In genomic region chr17:2063306-2064146, GRCh38 we compare ENCODE assay signal across 9 cellular contexts. TPM values are rescaled to one million over a fixed set of nuclear protein-coding genes. Genes with fewer than 3 reads are reported as not detected.
DNase-seq lines count a peak whose midpoint lies in the region; ATAC-seq, FAIRE-seq and TF ChIP-seq lines count a peak whose summit lies in the region.
"Had no signal": no experiment of that assay in that cellular context is flagged by ENCODE, and none has a peak within 500 bp of the region (broad histone marks: within the 10 kb centered on the region; RNA-seq: fewer than 3 reads in every experiment).

No MANE protein-coding gene starts in this region.

- peaks cover 46% of the 10 kb centered on the region for H3K4me1 Mint-ChIP-seq in activated CD4-positive, alpha-beta T cell treated with anti-CD3 and anti-CD28 coated beads, Interleukin-2, amount 10 ng/mL, durations not matched to agents 7 days and 5 days
- H3K4me1 Mint-ChIP-seq in naive thymus-derived CD4-positive, alpha-beta T cell, result peaks cover 0 to 76% (median 6%) of the 10 kb centered on the region in 7 donors

- peak overlapping the region; percentile 54 for H3K27ac Mint-ChIP-seq in activated CD4-positive, alpha-beta T cell treated with anti-CD3 and anti-CD28 coated beads, Interleukin-2, amount 10 ng/mL, durations not matched to agents 7 days and 5 days
- H3K27ac Mint-ChIP-seq in naive thymus-derived CD4-positive, alpha-beta T cell, result peak overlapping the region in 1 of 9 donors; percentile 68

- no peaks in the 10 kb centered on the region for H3K27me3 Mint-ChIP-seq in activated CD4-positive, alpha-beta T cell treated with anti-CD3 and anti-CD28 coated beads, Interleukin-2, amount 10 ng/mL, durations not matched to agents 7 days and 5 days
- peaks cover 3 to 10% (median 5%) of the 10 kb centered on the region in 5 donors for H3K27me3 Mint-ChIP-seq in naive thymus-derived CD4-positive, alpha-beta T cell

- no peak for TF ChIP-seq POLR2A in right lobe of liver (IDR thresholded peaks at IDR 0.05)

- H3K36me3 Mint-ChIP-seq in activated CD4-positive, alpha-beta T cell treated with anti-CD3 and anti-CD28 coated beads, Interleukin-2, amount 10 ng/mL, durations not matched to agents 7 days and 5 days (ENCODE audit: low read depth), result peaks cover 52% of the 10 kb centered on the region
- peaks cover 5 to 75% (median 60%) of the 10 kb centered on the region in 5 donors for H3K36me3 Mint-ChIP-seq in naive thymus-derived CD4-positive, alpha-beta T cell

- WGBS in right lobe of liver (ENCODE audit: insufficient coverage, low coverage, low lambda C conversion rate, missing lambda C conversion rate), result 61% methylated on average over 12 of the region's 15 CpGs
- 91% methylated on average over 15 of the region's 15 CpGs for WGBS in thymus

- POLR2A ChIA-PET in activated CD4-positive, alpha-beta T cell treated with anti-CD3 and anti-CD28 coated beads, Interleukin-2, amount 10 ng/mL, durations not matched to agents 7 days and 5 days (lab: Charles Lee), result no interaction called here
- POLR2A ChIA-PET in naive thymus-derived CD4-positive, alpha-beta T cell (lab: Charles Lee), result interaction anchor here (0.7 kb wide), 1 partner anchor 217 kb away, joined by 3 read pairs; no protein-coding TSS in a partner anchor

- peak overlapping the region; percentile 36 to 65 (median 40) for H3K27ac ChIP-seq in right lobe of liver
- peak overlapping the region; percentile 6 for H3K27ac ChIP-seq in thymus (ENCODE audit: low read depth)
- H3K27ac ChIP-seq in naive thymus-derived CD4-positive, alpha-beta T cell (ENCODE audit: low read depth, low read length), result no peak overlapping the region
- H3K27ac ChIP-seq: A549 had no signal

- H3K9me3 Mint-ChIP-seq in activated CD4-positive, alpha-beta T cell treated with anti-CD3 and anti-CD28 coated beads, Interleukin-2, amount 10 ng/mL, durations not matched to agents 7 days and 5 days, result no peaks in the 10 kb centered on the region
- H3K9me3 Mint-ChIP-seq in naive thymus-derived CD4-positive, alpha-beta T cell, result no peaks in the 10 kb centered on the region

- no peak for TF ChIP-seq CTCF in bronchial epithelial cell (IDR thresholded peaks at IDR 0.05; ENCODE audit: insufficient read depth, low read length, severe bottlenecking)
- no peak for TF ChIP-seq CTCF in right lobe of liver (IDR thresholded peaks at IDR 0.05)

- CTCF ChIA-PET in activated CD4-positive, alpha-beta T cell treated with anti-CD3 and anti-CD28 coated beads, Interleukin-2, amount 10 ng/mL, durations not matched to agents 7 days and 5 days (lab: Charles Lee), result interaction anchor here (1.0 to 8.9 kb wide), 5 partner anchors 7 to 220 kb away, joined by 4 to 110 read pairs (median 4); partner anchors contain the start of gene HIC1
- CTCF ChIA-PET in naive thymus-derived CD4-positive, alpha-beta T cell (lab: Charles Lee), result no interaction called here

- H3K4me3 Mint-ChIP-seq in activated CD4-positive, alpha-beta T cell treated with anti-CD3 and anti-CD28 coated beads, Interleukin-2, amount 10 ng/mL, durations not matched to agents 7 days and 5 days, result no peak overlapping the region
- no peak overlapping the region for H3K4me3 Mint-ChIP-seq in naive thymus-derived CD4-positive, alpha-beta T cell

- intact Hi-C loops in right lobe of liver (cut with DNase I), result no loop called here
- intact Hi-C loops in naive thymus-derived CD4-positive, alpha-beta T cell (cut with micrococcal nuclease), result loop anchor here in 1 of 2 donors (5.0 kb wide), 1 partner anchor 109 kb away; no protein-coding TSS in a partner anchor

- H3K36me3 ChIP-seq in bronchial epithelial cell (ENCODE audit: control insufficient read depth, insufficient read depth, low read length), result peaks cover 23% of the 10 kb centered on the region
- no peaks in the 10 kb centered on the region for H3K36me3 ChIP-seq in right lobe of liver
- H3K36me3 ChIP-seq in thymus (ENCODE audit: control insufficient read depth, insufficient read depth), result peaks cover 65% of the 10 kb centered on the region
- H3K36me3 ChIP-seq in naive thymus-derived CD4-positive, alpha-beta T cell (ENCODE audit: control insufficient read depth in 2 of 3, insufficient read depth in 3 of 3, low read length in 3 of 3), result peaks cover 0 to 82% (median 3%) of the 10 kb centered on the region in 3 experiments

- no peaks in the 10 kb centered on the region for H3K9me3 ChIP-seq in right lobe of liver
- H3K9me3 ChIP-seq in thymus (ENCODE audit: control insufficient read depth), result no peaks in the 10 kb centered on the region
- no peaks in the 10 kb centered on the region for H3K9me3 ChIP-seq in naive thymus-derived CD4-positive, alpha-beta T cell (ENCODE audit: control insufficient read depth in 2 of 3, low read length in 3 of 3)
- H3K9me3 ChIP-seq: A549 had no signal

- no peak overlapping the region for H3K4me3 ChIP-seq in bronchial epithelial cell (ENCODE audit: low read depth, low read length)
- H3K4me3 ChIP-seq in right lobe of liver, result no peak overlapping the region
- H3K4me3 ChIP-seq in thymus (ENCODE audit: low read length), result no peak overlapping the region
- no peak overlapping the region for H3K4me3 ChIP-seq in naive thymus-derived CD4-positive, alpha-beta T cell (ENCODE audit: low read length)
- H3K4me3 ChIP-seq: A549 had no signal

- peak; percentile 55 for FAIRE-seq in bronchial epithelial cell (lab: Jason Lieb, UNC)
- FAIRE-seq: A549 had no signal

- H3K27me3 ChIP-seq in bronchial epithelial cell (ENCODE audit: control insufficient read depth, insufficient read depth, low read length), result no peaks in the 10 kb centered on the region
- no peaks in the 10 kb centered on the region for H3K27me3 ChIP-seq in right lobe of liver
- H3K27me3 ChIP-seq in thymus (ENCODE audit: control insufficient read depth, insufficient read depth), result peaks cover 20% of the 10 kb centered on the region
- H3K27me3 ChIP-seq in naive thymus-derived CD4-positive, alpha-beta T cell (ENCODE audit: control insufficient read depth in 2 of 2, insufficient read depth in 2 of 2, low read length in 2 of 2), result no peaks in the 10 kb centered on the region

- H3K4me1 ChIP-seq in right lobe of liver (peaks cover 0 to 32% (median 5%) of the 10 kb centered on the region in 4 donors), thymus (ENCODE audit: control insufficient read depth, insufficient read depth, low read length) (peaks cover 10% of the 10 kb centered on the region)
- peaks cover under 1 to 11% of the 10 kb centered on the region in 2 donors for H3K4me1 ChIP-seq in naive thymus-derived CD4-positive, alpha-beta T cell (ENCODE audit: control insufficient read depth in 2 of 2, insufficient read depth in 2 of 2, low read length in 2 of 2)
- H3K4me1 ChIP-seq: A549 had no signal

- no peak for ATAC-seq in right lobe of liver
- no peak for ATAC-seq in naive thymus-derived CD4-positive, alpha-beta T cell
- ATAC-seq: A549 had no signal

- DNase-seq in activated CD4-positive, alpha-beta T cell treated with anti-CD3 and anti-CD28 coated beads, Interleukin-2, amount 10 ng/mL, durations not matched to agents 7 days and 5 days, result no peak
- DNase-seq in activated CD4-positive, alpha-beta T cell treated with anti-CD3 and anti-CD28 coated beads, Interleukin-2, amount 50 U/mL, for 48 hours, result no peak
- DNase-seq in bronchial epithelial cell (ENCODE audit: low read depth), result no peak
- no peak for DNase-seq in right lobe of liver
- DNase-seq in A172 (ENCODE audit: low spot score), result no peak
- no peak for DNase-seq in stimulated activated CD4-positive, alpha-beta T cell treated with anti-CD3 and anti-CD28 coated beads, Interleukin-2, amount 100 ng/mL, for 48 hours
- no peak for DNase-seq in naive thymus-derived CD4-positive, alpha-beta T cell

RNA-seq across cellular contexts. Expression of gene HIC1, which starts 8.6 kb away (rescaled TPM):
- total RNA-seq in activated CD4-positive, alpha-beta T cell treated with anti-CD3 and anti-CD28 coated beads, Interleukin-2, amount 10 ng/mL, durations not matched to agents 7 days and 5 days, result 10 to 100 TPM; 29.0 to 31.0 TPM
- total RNA-seq in bronchial epithelial cell (0.64 and 1.3 TPM in 2 replicates), right lobe of liver (10 to 100 TPM in 2 of 6 experiments, 1 to 10 TPM in 4; 4.7 to 14.8 (median 6.1) TPM)
- 4.2 TPM for polyA plus RNA-seq in thymus
- total RNA-seq in A172 (2014; rRNA removed; shearing (Covaris generic)), result 7.3 and 12.5 TPM in 2 replicates
- 100 to 1,000 TPM in 1 of 5 experiments, 1 to 10 TPM in 4; 1.4 to 128 (median 6.3) TPM for total RNA-seq in naive thymus-derived CD4-positive, alpha-beta T cell
- under 1 TPM; 0.56 to 0.83 TPM for polyA plus RNA-seq in naive thymus-derived CD4-positive, alpha-beta T cell

RNA-seq across cellular contexts. Expression of gene OVCA2, which starts 21.7 kb away (rescaled TPM):
- 10 to 100 TPM; 36.8 to 37.9 TPM for total RNA-seq in activated CD4-positive, alpha-beta T cell treated with anti-CD3 and anti-CD28 coated beads, Interleukin-2, amount 10 ng/mL, durations not matched to agents 7 days and 5 days
- 54.4 and 69.0 TPM in 2 replicates for total RNA-seq in bronchial epithelial cell
- 10 to 100 TPM; 10.3 to 36.2 (median 14.8) TPM for total RNA-seq in right lobe of liver
- polyA plus RNA-seq in thymus, result 81.8 TPM
- total RNA-seq in A172 (2014; rRNA removed; shearing (Covaris generic)), result 104 and 128 TPM in 2 replicates
- 10 to 100 TPM; 24.5 to 37.9 (median 31.8) TPM for total RNA-seq in naive thymus-derived CD4-positive, alpha-beta T cell
- 10 to 100 TPM; 52.7 to 65.5 TPM for polyA plus RNA-seq in naive thymus-derived CD4-positive, alpha-beta T cell

RNA-seq across cellular contexts. Expression of gene DPH1, which starts 33.6 kb away (rescaled TPM):
- total RNA-seq in activated CD4-positive, alpha-beta T cell treated with anti-CD3 and anti-CD28 coated beads, Interleukin-2, amount 10 ng/mL, durations not matched to agents 7 days and 5 days, result 10 to 100 TPM; 31.3 to 37.8 TPM
- total RNA-seq in bronchial epithelial cell, result 10.8 and 14.7 TPM in 2 replicates
- total RNA-seq in right lobe of liver, result 10 to 100 TPM; 20.0 to 41.1 (median 25.4) TPM
- polyA plus RNA-seq in thymus, result 26.4 TPM
- total RNA-seq in A172 (2014; rRNA removed; shearing (Covaris generic)), result 31.2 and 33.2 TPM in 2 replicates
- 100 to 1,000 TPM in 1 of 5 experiments, 10 to 100 TPM in 4; 47.3 to 124 (median 97.6) TPM for total RNA-seq in naive thymus-derived CD4-positive, alpha-beta T cell
- polyA plus RNA-seq in naive thymus-derived CD4-positive, alpha-beta T cell, result 10 to 100 TPM; 32.9 to 51.3 TPM

RNA-seq across cellular contexts. Expression of gene RTN4RL1, which starts 38.4 kb away (rescaled TPM):
- total RNA-seq in activated CD4-positive, alpha-beta T cell treated with anti-CD3 and anti-CD28 coated beads, Interleukin-2, amount 10 ng/mL, durations not matched to agents 7 days and 5 days, result under 1 TPM; 0.19 to 0.20 TPM
- total RNA-seq in bronchial epithelial cell, result 0.13 and 0.26 TPM in 2 replicates
- total RNA-seq in right lobe of liver, result 1 to 10 TPM in 5 of 6 experiments, under 1 TPM in 1; 0.54 to 2.6 (median 1.4) TPM
- 0.68 TPM for polyA plus RNA-seq in thymus
- 1.7 and 2.2 TPM in 2 replicates for total RNA-seq in A172 (2014; rRNA removed; shearing (Covaris generic))
- total RNA-seq in naive thymus-derived CD4-positive, alpha-beta T cell, result 1 to 10 TPM in 1 of 5 experiments, under 1 TPM in 2, not detected in 2; 0.19 to 1.5 (median 0.49) TPM
- polyA plus RNA-seq in naive thymus-derived CD4-positive, alpha-beta T cell, result under 1 TPM; 0.21 to 0.58 TPM
